Comparison of ENCODE assay signal across 19 cellular contexts in the genomic region with DNA sequence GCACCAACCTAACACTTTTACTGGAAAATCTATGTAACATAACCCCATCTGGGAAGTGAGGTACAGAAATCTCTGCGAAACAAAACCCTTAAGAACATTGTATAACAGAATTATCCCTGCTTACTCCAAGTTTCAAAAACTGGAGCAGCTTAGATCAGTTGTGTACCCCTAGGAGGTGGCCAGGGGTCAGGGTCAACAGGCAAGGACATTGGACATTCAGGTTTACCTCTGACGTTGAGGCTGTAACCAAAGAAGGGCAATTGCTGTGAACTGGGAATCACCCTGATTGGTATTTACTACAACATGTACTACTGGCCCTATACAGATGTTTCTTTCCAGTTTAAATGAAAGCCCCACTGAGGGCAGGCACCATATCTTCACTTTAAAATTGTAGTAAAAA. TPM values are rescaled to one million over a fixed set of nuclear protein-coding genes. Genes with fewer than 3 reads are reported as not detected.
DNase-seq lines count a peak whose midpoint lies in the region; TF ChIP-seq lines count a peak whose summit lies in the region.
"Had no signal": no experiment of that assay in that cellular context is flagged by ENCODE, and none has a peak within 500 bp of the region (broad histone marks: within the 10 kb centered on the region; RNA-seq: fewer than 3 reads in every experiment).

No MANE protein-coding gene starts in this region.

- in situ Hi-C loops in mammary epithelial cell (cut with MboI; ENCODE audit: low sequenced_read_pairs in 2 of 2): no loop called here

- H3K27ac Mint-ChIP-seq in activated naive CD4-positive, alpha-beta T cell treated with anti-CD3 and anti-CD28 coated beads, Interleukin-2, amount 10 ng/mL, durations not matched to agents 7 days and 5 days: no peak overlapping the region

- H3K27me3 Mint-ChIP-seq in activated naive CD4-positive, alpha-beta T cell treated with anti-CD3 and anti-CD28 coated beads, Interleukin-2, amount 10 ng/mL, durations not matched to agents 7 days and 5 days: peaks cover 61% of the 10 kb centered on the region

- 100% methylated on average over 2 of the region's 2 CpGs for WGBS in mammary epithelial cell (ENCODE audit: low coverage, missing lambda C conversion rate)

- intact Hi-C loops in mammary epithelial cell (cut with micrococcal nuclease): no loop called here

- dilution Hi-C loops in mammary epithelial cell (cut with HindIII; ENCODE audit: low sequenced_read_pairs): no loop called here

- no peak overlapping the region for H3K27ac ChIP-seq in mammary epithelial cell (ENCODE audit: insufficient read depth, low read depth, low read length)
- H3K27ac ChIP-seq: KMS-11 had no signal

- H3K79me2 ChIP-seq in mammary epithelial cell (ENCODE audit: insufficient read depth, low read length): no peaks in the 10 kb centered on the region

- no peak for TF ChIP-seq CTCF in mammary epithelial cell (conservative IDR thresholded peaks at IDR 0.05 in 1 of 2, IDR thresholded peaks at IDR 0.05 in 1 of 2; ENCODE audit: extremely low read depth in 1 of 2, insufficient read depth in 1 of 2, low read depth in 1 of 2, low read length in 2 of 2)

- peaks cover 3% of the 10 kb centered on the region for H3K27me3 ChIP-seq in mammary epithelial cell (ENCODE audit: insufficient read depth, low read length)
- H3K27me3 ChIP-seq in neuron (ENCODE audit: insufficient read depth, low read length): no peaks in the 10 kb centered on the region

- no peaks in the 10 kb centered on the region for H3K36me3 ChIP-seq in mammary epithelial cell (ENCODE audit: insufficient read depth, low read length)
- H3K36me3 ChIP-seq in neuron (ENCODE audit: insufficient read depth, low read length): no peaks in the 10 kb centered on the region
- H3K36me3 ChIP-seq: pancreas, right atrium auricular region, thyroid gland had no signal

- H3K4me3 ChIP-seq in mammary epithelial cell (replicated peaks in 1 of 3; ENCODE audit: insufficient read depth in 1 of 3, low read depth in 2 of 3, low read length in 3 of 3) (no peak overlapping the region), neuron (ENCODE audit: low read length) (peak overlapping the region; percentile 58)
- H3K4me3 ChIP-seq: body of pancreas, lung had no signal

- H3K9me3 ChIP-seq in mammary epithelial cell (replicated peaks; ENCODE audit: insufficient read depth, low read length) (no peaks in the 10 kb centered on the region), neuron (ENCODE audit: low read length) (no peaks in the 10 kb centered on the region)
- H3K9me3 ChIP-seq: body of pancreas, esophagus muscularis mucosa, pancreas, right atrium auricular region, thyroid gland had no signal

- BruUV-seq in mammary epithelial cell (replicated peaks; lab: Mats Ljungman, UMichigan): no TSS peak

- no peak overlapping the region for H3K9ac ChIP-seq in mammary epithelial cell (ENCODE audit: insufficient read depth, low read length)
- H3K9ac ChIP-seq: KMS-11 had no signal

- no peak for DNase-seq in activated naive CD4-positive, alpha-beta T cell treated with anti-CD3 and anti-CD28 coated beads, Interleukin-2, amount 10 ng/mL, durations not matched to agents 7 days and 5 days
- DNase-seq in activated naive CD4-positive, alpha-beta T cell treated with Interleukin-2 at 50 U/mL for 16 hours: no peak
- DNase-seq in mammary epithelial cell: no peak
- DNase-seq in NCI-H524 treated with DMSO at 0.1 percent for 48 hours (lab: John Stamatoyannopoulos, UW): no peak
- DNase-seq in NCI-H82 (lab: John Stamatoyannopoulos, UW): no peak
- DNase-seq: 8988T; body of pancreas; DMS79; effector memory CD8-positive, alpha-beta T cell; pancreas; stimulated activated CD4-positive, alpha-beta T cell treated with anti-CD3 and anti-CD28 coated beads, Interleukin-4, amount 100 ng/mL, for 4 hours; stimulated activated naive CD8-positive, alpha-beta T cell treated with anti-CD3 and anti-CD28 coated beads, Interleukin-15, Interleukin-2, amounts not matched to agents 100 U/mL and 50 U/mL, for 24 hours; thyroid gland had no signal

- H4K20me1 ChIP-seq in mammary epithelial cell (ENCODE audit: insufficient read depth, low read length): no peaks in the 10 kb centered on the region

- no peaks in the 10 kb centered on the region for H3K9me3 Mint-ChIP-seq in activated naive CD4-positive, alpha-beta T cell treated with anti-CD3 and anti-CD28 coated beads, Interleukin-2, amount 10 ng/mL, durations not matched to agents 7 days and 5 days
- H3K9me3 Mint-ChIP-seq: effector memory CD8-positive, alpha-beta T cell had no signal

- H3K4me1 ChIP-seq in mammary epithelial cell (ENCODE audit: insufficient read depth, low read length) (peaks cover 40% of the 10 kb centered on the region), neuron (ENCODE audit: insufficient read depth, low read length) (peaks cover 19% of the 10 kb centered on the region)

- peak overlapping the region; percentile 96 for H3K4me3 Mint-ChIP-seq in activated naive CD4-positive, alpha-beta T cell treated with anti-CD3 and anti-CD28 coated beads, Interleukin-2, amount 10 ng/mL, durations not matched to agents 7 days and 5 days

- H3K36me3 Mint-ChIP-seq in activated naive CD4-positive, alpha-beta T cell treated with anti-CD3 and anti-CD28 coated beads, Interleukin-2, amount 10 ng/mL, durations not matched to agents 7 days and 5 days: peaks cover 7% of the 10 kb centered on the region

- CTCF ChIA-PET in activated naive CD4-positive, alpha-beta T cell treated with anti-CD3 and anti-CD28 coated beads, Interleukin-2, amount 10 ng/mL, durations not matched to agents 7 days and 5 days (lab: Charles Lee): interaction anchor here (1.6 to 8.4 kb wide), 10 partner anchors 7 to 98 kb away, joined by 5 to 68 read pairs (median 38); a partner anchor contains a TSS
- CTCF ChIA-PET in mammary epithelial cell (lab: Charles Lee; ENCODE audit: low non-redundant PET): no interaction called here

- no peak overlapping the region for H2AFZ ChIP-seq in mammary epithelial cell (ENCODE audit: low read depth, low read length)
- no peak overlapping the region for H2AFZ ChIP-seq in neuron (ENCODE audit: low read depth, low read length)

- H3K4me2 ChIP-seq in mammary epithelial cell (ENCODE audit: insufficient read depth, low read depth, low read length): peak overlapping the region; percentile 86

- H3K4me1 Mint-ChIP-seq in activated naive CD4-positive, alpha-beta T cell treated with anti-CD3 and anti-CD28 coated beads, Interleukin-2, amount 10 ng/mL, durations not matched to agents 7 days and 5 days: peaks cover 38% of the 10 kb centered on the region

RNA-seq across cellular contexts. Expression of a gene that starts 13.1 kb away (rescaled TPM):
- total RNA-seq in mammary epithelial cell: 100 to 1,000 TPM in 1 of 2 donors, 10 to 100 TPM in 1; 79.4 to 102 TPM
- polyA plus RNA-seq in mammary epithelial cell: 104 TPM
- 101 TPM for polyA minus RNA-seq in mammary epithelial cell

RNA-seq across cellular contexts. Expression of a gene that starts 13.2 kb away (rescaled TPM):
- total RNA-seq in mammary epithelial cell: 1 to 10 TPM in 1 of 2 donors, under 1 TPM in 1; 0.59 to 2.7 TPM
- polyA plus RNA-seq in mammary epithelial cell: 0.95 TPM
- 0.47 TPM for polyA minus RNA-seq in mammary epithelial cell
- total RNA-seq: GM12878 had no signal

RNA-seq across cellular contexts. Expression of a gene that starts 17.7 kb away (rescaled TPM):
- total RNA-seq in mammary epithelial cell: 1 to 10 TPM; 1.5 to 2.3 TPM
- polyA plus RNA-seq in mammary epithelial cell: 0.92 TPM
- polyA minus RNA-seq in mammary epithelial cell: not detected

RNA-seq across cellular contexts. Expression of a gene that starts 44.5 kb away (rescaled TPM):
- 100 to 1,000 TPM in 1 of 2 donors, 10 to 100 TPM in 1; 44.3 to 159 TPM for total RNA-seq in mammary epithelial cell
- polyA plus RNA-seq in mammary epithelial cell: 30.4 TPM
- 18.3 TPM for polyA minus RNA-seq in mammary epithelial cell

RNA-seq across cellular contexts. Expression of a gene that starts 56.8 kb away (rescaled TPM):
- 10 to 100 TPM in 1 of 2 donors, 1 to 10 TPM in 1; 6.8 to 18.7 TPM for total RNA-seq in mammary epithelial cell
- polyA plus RNA-seq in mammary epithelial cell: 14.4 TPM
- 13.5 TPM for polyA minus RNA-seq in mammary epithelial cell
